13 cellular contexts compared by ENCODE assay signal in genomic region chr22:45772726-45773125, GRCh38.
"Had no signal": no experiment of that assay in that cellular context is flagged by ENCODE, and none has a peak within 500 bp of the region (broad histone marks: within the 10 kb centered on the region; RNA-seq: fewer than 3 reads in every experiment).

No MANE protein-coding gene starts in this region.

- H3K27ac Mint-ChIP-seq: naive thymus-derived CD4-positive, alpha-beta T cell; stimulated activated effector memory CD8-positive, alpha-beta T cell treated with anti-CD3 and anti-CD28 coated beads, Interleukin-12 subunit alpha, Interleukin-12 subunit beta, amount 100 ng/mL, for 72 hours had no signal

- H3K9me3 Mint-ChIP-seq: stimulated activated effector memory CD8-positive, alpha-beta T cell treated with anti-CD3 and anti-CD28 coated beads, Interleukin-12 subunit alpha, Interleukin-12 subunit beta, amount 100 ng/mL, for 72 hours had no signal

- H3K27me3 Mint-ChIP-seq: naive thymus-derived CD4-positive, alpha-beta T cell had no signal

- ATAC-seq: esophagus mucosa; naive thymus-derived CD4-positive, alpha-beta T cell; stimulated activated effector memory CD8-positive, alpha-beta T cell treated with anti-CD3 and anti-CD28 coated beads, Interleukin-12 subunit alpha, Interleukin-12 subunit beta, amount 100 ng/mL, for 72 hours had no signal

- H3K4me3 Mint-ChIP-seq: naive thymus-derived CD4-positive, alpha-beta T cell; stimulated activated effector memory CD8-positive, alpha-beta T cell treated with anti-CD3 and anti-CD28 coated beads, Interleukin-12 subunit alpha, Interleukin-12 subunit beta, amount 100 ng/mL, for 72 hours had no signal

- DNase-seq: activated CD4-positive, CD25-positive, alpha-beta regulatory T cell treated with anti-CD3 and anti-CD28 coated beads, Interleukin-2, amount 50 U/mL, for 72 hours; activated naive CD4-positive, alpha-beta T cell treated with anti-CD3 and anti-CD28 coated beads, Interleukin-2, amount 50 U/mL, for 16 hours; adrenal gland; central memory CD4-positive, alpha-beta T cell; colonic mucosa; islet precursor cell; naive thymus-derived CD4-positive, alpha-beta T cell; retina; T-helper 9 cell; tibial artery; uterus had no signal
